ENCODE assay signal across 8 cellular contexts in the genomic region with DNA sequence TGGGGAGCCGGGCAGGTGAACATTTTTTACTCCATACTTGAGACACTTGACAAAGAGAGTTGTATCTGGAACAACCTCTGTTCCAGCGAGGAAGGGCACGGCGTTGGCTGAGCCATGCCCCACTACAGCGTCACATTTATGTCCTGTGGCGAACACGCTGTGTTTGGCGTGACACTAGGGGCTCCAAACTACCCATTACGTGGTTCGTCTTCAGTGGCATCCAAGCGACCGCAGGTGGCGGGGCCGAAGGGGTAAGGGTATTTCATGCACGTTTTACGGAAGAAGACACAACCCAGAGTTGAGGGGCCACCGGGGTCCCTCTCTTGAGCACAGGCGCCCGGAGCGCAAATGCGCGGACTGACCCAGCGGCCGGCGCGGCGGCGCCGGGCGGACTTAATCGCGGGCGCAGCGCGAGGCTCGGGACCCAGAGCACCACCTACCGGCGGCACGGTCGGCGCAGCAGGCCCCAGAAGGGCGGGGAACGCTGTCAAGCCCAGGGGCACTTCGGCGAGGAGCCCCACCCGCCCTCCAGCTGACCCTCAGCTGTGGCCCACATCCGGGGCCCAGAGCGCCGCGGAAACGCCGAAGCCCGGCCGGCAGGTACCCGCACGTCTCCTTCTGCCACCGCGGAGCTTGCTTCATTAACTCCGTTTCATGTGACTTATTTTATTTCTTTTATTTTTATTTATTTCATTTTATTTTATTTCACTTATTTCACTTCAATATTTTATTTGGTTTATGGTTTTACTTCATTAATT. TPM values are rescaled to one million over a fixed set of nuclear protein-coding genes. Genes with fewer than 3 reads are reported as not detected.
A peak's percentile ranks its signal among the peaks of the same experiment; 100 is the strongest.
DNase-seq lines count a peak whose midpoint lies in the region; ATAC-seq and TF ChIP-seq lines count a peak whose summit lies in the region.

No MANE protein-coding gene starts in this region.

- intact Hi-C loops in CD8-positive, alpha-beta T cell (cut with DNase I, micrococcal nuclease), result loop anchor here (1.0 kb wide), 1 partner anchor 271 kb away; no protein-coding TSS in a partner anchor

- H3K9ac ChIP-seq in mucosa of stomach (ENCODE audit: low read length), result no peak overlapping the region

- H3K9me3 Mint-ChIP-seq in CD8-positive, alpha-beta T cell, result no peaks in the 10 kb centered on the region

- H3K27ac Mint-ChIP-seq in CD8-positive, alpha-beta T cell, result peak overlapping the region; percentile 22

- H3K4me3 ChIP-seq in CD8-positive, alpha-beta T cell (ENCODE audit: low read depth, low read length), result peak overlapping the region; percentile 73
- peak overlapping the region; percentile 66 for H3K4me3 ChIP-seq in mucosa of stomach (ENCODE audit: low read length)

- ATAC-seq in CD8-positive, alpha-beta T cell, result peak; percentile 85
- ATAC-seq in GM19438 (IDR thresholded peaks at IDR 0.05; ENCODE audit: low read depth, unreplicated experiment) (peak; percentile 89), HG03565 (IDR thresholded peaks at IDR 0.05; ENCODE audit: unreplicated experiment) (peak; percentile 83)

- H3K4me1 Mint-ChIP-seq in CD8-positive, alpha-beta T cell (ENCODE audit: low read depth), result peaks cover 4% of the 10 kb centered on the region

- CTCF ChIA-PET in CD8-positive, alpha-beta T cell (lab: Charles Lee), result interaction anchor here (0.6 to 2.5 kb wide), 12 partner anchors 10 to 714 kb away, joined by 3 to 18 read pairs (median 4); no protein-coding TSS in a partner anchor

- TF ChIP-seq CTCF in CD8-positive, alpha-beta T cell (IDR thresholded peaks at IDR 0.05), result peak; percentile 72

- no peaks in the 10 kb centered on the region for H3K36me3 ChIP-seq in CD8-positive, alpha-beta T cell (ENCODE audit: insufficient read depth, low read length)
- no peaks in the 10 kb centered on the region for H3K36me3 ChIP-seq in mucosa of stomach (ENCODE audit: control insufficient read depth, insufficient read depth, low read length)

- no peaks in the 10 kb centered on the region for H3K27me3 ChIP-seq in CD8-positive, alpha-beta T cell (ENCODE audit: insufficient read depth, low read length)
- peaks cover 4% of the 10 kb centered on the region for H3K27me3 ChIP-seq in mucosa of stomach (ENCODE audit: control insufficient read depth, insufficient read depth, low read length)

- no peaks in the 10 kb centered on the region for H3K4me1 ChIP-seq in CD8-positive, alpha-beta T cell (ENCODE audit: insufficient read depth, low read length)
- H3K4me1 ChIP-seq in mucosa of stomach (ENCODE audit: control insufficient read depth, insufficient read depth, low read length), result peaks cover 4% of the 10 kb centered on the region

- no peak overlapping the region for H3K27ac ChIP-seq in CD8-positive, alpha-beta T cell (ENCODE audit: low read depth, low read length)

- no peaks in the 10 kb centered on the region for H3K36me3 Mint-ChIP-seq in CD8-positive, alpha-beta T cell

- H3K9me3 ChIP-seq in CD8-positive, alpha-beta T cell (ENCODE audit: low read length), result no peaks in the 10 kb centered on the region
- H3K9me3 ChIP-seq in mucosa of stomach (ENCODE audit: control insufficient read depth, low read length), result no peaks in the 10 kb centered on the region

- peak; percentile 16 to 75 (median 41) for DNase-seq in CD8-positive, alpha-beta T cell
- DNase-seq in NOMO-1 treated with DMSO at 0.1 percent for 48 hours (lab: John Stamatoyannopoulos, UW; ENCODE audit: unreplicated experiment), result peak; percentile 59
- DNase-seq in activated CD8-positive, alpha-beta memory T cell treated with anti-CD3 and anti-CD28 coated beads, Interleukin-2, amount 50 U/mL, for 48 hours, result peak; percentile 89
- DNase-seq in erythroblast (lab: John Stamatoyannopoulos, UW), result peak; percentile 89
- DNase-seq in stimulated activated CD8-positive, alpha-beta memory T cell treated with anti-CD3 and anti-CD28 coated beads, Interleukin-4, amount 100 ng/mL, for 48 hours, result peak; percentile 86

- peaks cover 5% of the 10 kb centered on the region for H3K27me3 Mint-ChIP-seq in CD8-positive, alpha-beta T cell (ENCODE audit: low read depth)

- TF ChIP-seq POLR2A in erythroblast (IDR thresholded peaks at IDR 0.05; ENCODE audit: low read length), result no peak

- POLR2A ChIA-PET in CD8-positive, alpha-beta T cell (lab: Charles Lee), result interaction anchor here (0.6 kb wide), 1 partner anchor 9 kb away, joined by 4 read pairs; no protein-coding TSS in a partner anchor

- H3K4me3 Mint-ChIP-seq in CD8-positive, alpha-beta T cell, result peak overlapping the region; percentile 90

RNA-seq across cellular contexts. Expression of a gene that starts 36.4 kb away (rescaled TPM):
- not detected for total RNA-seq in CD8-positive, alpha-beta T cell
